29 cellular contexts compared by ENCODE assay signal in genomic region chr6:56685102-56685733, GRCh38. TPM values are rescaled to one million over a fixed set of nuclear protein-coding genes. Genes with fewer than 3 reads are reported as not detected.
DNase-seq lines count a peak whose midpoint lies in the region; ATAC-seq and TF ChIP-seq lines count a peak whose summit lies in the region.
"Had no signal": no experiment of that assay in that cellular context is flagged by ENCODE, and none has a peak within 500 bp of the region (broad histone marks: within the 10 kb centered on the region; RNA-seq: fewer than 3 reads in every experiment).

No MANE protein-coding gene starts in this region.

- no peaks in the 10 kb centered on the region for H3K9me3 Mint-ChIP-seq in stimulated activated naive B cell treated with anti-CD40 and anti-IgM and Interleukin-4, amounts not matched to agents 10 μg/mL and 1 μg/mL and 100 μg/mL, for 72 hours
- H3K9me3 Mint-ChIP-seq: dendritic cell treated with granulocyte-macrophage colony-stimulating factor and Interleukin-4, amounts not matched to agents 40 ng/mL and 50 ng/mL, for 4 days; natural killer cell treated with Interleukin-12 subunit alpha and Interleukin-12 subunit beta and Interleukin-15 and Interleukin-18, amount 100 ng/mL, for 72 hours had no signal

- H3K27me3 ChIP-seq in right atrium auricular region (no peaks in the 10 kb centered on the region), RWPE2 (ENCODE audit: insufficient read depth, poor library complexity, severe bottlenecking) (no peaks in the 10 kb centered on the region), right lobe of liver (no peaks in the 10 kb centered on the region)
- H3K27me3 ChIP-seq: testis, vagina had no signal

- no peaks in the 10 kb centered on the region for H3K36me3 Mint-ChIP-seq in stimulated activated naive B cell treated with anti-CD40 and anti-IgM and Interleukin-4, amounts not matched to agents 10 μg/mL and 1 μg/mL and 100 μg/mL, for 72 hours
- H3K36me3 Mint-ChIP-seq: activated CD8-positive, alpha-beta memory T cell treated with anti-CD3 and anti-CD28 coated beads, Interleukin-2, amount 10 ng/mL, durations not matched to agents 7 days and 5 days; IgD-negative memory B cell; natural killer cell treated with Interleukin-12 subunit alpha and Interleukin-12 subunit beta and Interleukin-15 and Interleukin-18, amount 100 ng/mL, for 72 hours had no signal

- H3K27me3 Mint-ChIP-seq in stimulated activated naive B cell treated with anti-CD40 and anti-IgM and Interleukin-4, amounts not matched to agents 10 μg/mL and 1 μg/mL and 100 μg/mL, for 72 hours: no peaks in the 10 kb centered on the region
- H3K27me3 Mint-ChIP-seq: dendritic cell treated with granulocyte-macrophage colony-stimulating factor and Interleukin-4, amounts not matched to agents 40 ng/mL and 50 ng/mL, for 4 days had no signal

- intact Hi-C loops in left ventricle myocardium superior (cut with micrococcal nuclease) (no loop called here), right lobe of liver (cut with DNase I) (no loop called here)

- no peak overlapping the region for H3K27ac Mint-ChIP-seq in stimulated activated naive B cell treated with anti-CD40 and anti-IgM and Interleukin-4, amounts not matched to agents 10 μg/mL and 1 μg/mL and 100 μg/mL, for 72 hours
- H3K27ac Mint-ChIP-seq: activated CD8-positive, alpha-beta memory T cell treated with anti-CD3 and anti-CD28 coated beads, Interleukin-2, amount 10 ng/mL, durations not matched to agents 7 days and 5 days; dendritic cell treated with granulocyte-macrophage colony-stimulating factor and Interleukin-4, amounts not matched to agents 40 ng/mL and 50 ng/mL, for 4 days; IgD-negative memory B cell; natural killer cell treated with Interleukin-12 subunit alpha and Interleukin-12 subunit beta and Interleukin-15 and Interleukin-18, amount 100 ng/mL, for 72 hours had no signal

- H3K4me3 ChIP-seq in right atrium auricular region: no peak overlapping the region
- H3K4me3 ChIP-seq in RWPE2 (ENCODE audit: severe bottlenecking): no peak overlapping the region
- no peak overlapping the region for H3K4me3 ChIP-seq in right lobe of liver
- H3K4me3 ChIP-seq: SK-N-MC, testis, vagina had no signal

- WGBS in right lobe of liver (ENCODE audit: insufficient coverage, low coverage, low lambda C conversion rate, missing lambda C conversion rate): 32% methylated on average over 8 of the region's 8 CpGs

- H3K27ac ChIP-seq in right atrium auricular region (peak overlapping the region; percentile 79 to 89), RWPE2 (ENCODE audit: poor library complexity, severe bottlenecking) (peak overlapping the region; percentile 78), right lobe of liver (peak overlapping the region; percentile 87 to 92 (median 91))
- H3K27ac ChIP-seq: SK-N-MC, testis, vagina had no signal

- H3K36me3 ChIP-seq in right atrium auricular region: no peaks in the 10 kb centered on the region
- H3K36me3 ChIP-seq in RWPE2 (ENCODE audit: low read depth): 0 out of 2 replicates have a peak, but pooled peaks cover 6% of the 10 kb centered on the region
- H3K36me3 ChIP-seq in right lobe of liver: no peaks in the 10 kb centered on the region
- H3K36me3 ChIP-seq: vagina had no signal

- TF ChIP-seq CTCF in right atrium auricular region (IDR thresholded peaks at IDR 0.05) (no peak), RWPE2 (IDR thresholded peaks at IDR 0.05; ENCODE audit: poor library complexity, severe bottlenecking) (no peak), right lobe of liver (IDR thresholded peaks at IDR 0.05) (no peak)

- no peak overlapping the region for H3K4me3 Mint-ChIP-seq in stimulated activated naive B cell treated with anti-CD40 and anti-IgM and Interleukin-4, amounts not matched to agents 10 μg/mL and 1 μg/mL and 100 μg/mL, for 72 hours
- H3K4me3 Mint-ChIP-seq: activated CD8-positive, alpha-beta memory T cell treated with anti-CD3 and anti-CD28 coated beads, Interleukin-2, amount 10 ng/mL, durations not matched to agents 7 days and 5 days; dendritic cell treated with granulocyte-macrophage colony-stimulating factor and Interleukin-4, amounts not matched to agents 40 ng/mL and 50 ng/mL, for 4 days; IgD-negative memory B cell; natural killer cell treated with Interleukin-12 subunit alpha and Interleukin-12 subunit beta and Interleukin-15 and Interleukin-18, amount 100 ng/mL, for 72 hours had no signal

- DNase-seq in right atrium auricular region (ENCODE audit: low spot score) (no peak), left ventricle myocardium superior (no peak), RWPE2 (ENCODE audit: low spot score) (no peak), right lobe of liver (no peak), anterior cingulate cortex (lab: John Stamatoyannopoulos, UW) (no peak), RKO (ENCODE audit: low spot score) (no peak)
- no peak for DNase-seq in stimulated activated naive B cell treated with anti-CD40 and anti-IgM and Interleukin-4, amounts not matched to agents 10 μg/mL and 1 μg/mL and 100 μg/mL, for 72 hours
- DNase-seq: activated CD4-positive, alpha-beta T cell treated with anti-CD3 and anti-CD28 coated beads, Interleukin-2, amount 50 U/mL, for 4 hours; activated CD8-positive, alpha-beta memory T cell treated with anti-CD3 and anti-CD28 coated beads, Interleukin-2, amount 10 ng/mL, durations not matched to agents 7 days and 5 days; activated T-cell treated with anti-CD3 and anti-CD28 coated beads, Interleukin-2, amount 50 U/mL, for 48 hours; central memory CD4-positive, alpha-beta T cell; erythroblast; HCEC 1CT; head of caudate nucleus; NCI-H1048; NCI-H82; occipital lobe; RPMI8226; stimulated activated CD4-positive, alpha-beta T cell treated with anti-CD3 and anti-CD28 coated beads, Interleukin-1b, Interleukin-23, amount 100 ng/mL, for 48 hours; stimulated activated naive CD8-positive, alpha-beta T cell treated with anti-CD3 and anti-CD28 coated beads, Interleukin-15, Interleukin-2, amounts not matched to agents 100 U/mL and 50 U/mL, for 24 hours; T-helper 1 cell; testis had no signal

- H3K9me3 ChIP-seq in right atrium auricular region (no peaks in the 10 kb centered on the region), RWPE2 (ENCODE audit: severe bottlenecking) (no peaks in the 10 kb centered on the region), right lobe of liver (no peaks in the 10 kb centered on the region)
- H3K9me3 ChIP-seq: testis, vagina had no signal

- no peak for TF ChIP-seq POLR2A in right lobe of liver (IDR thresholded peaks at IDR 0.05)

- no peak for ATAC-seq in left ventricle myocardium superior
- no peak for ATAC-seq in RWPE2 (ENCODE audit: low read depth)
- ATAC-seq in right lobe of liver: peak; percentile 30 to 70 (median 64)
- ATAC-seq in HG02759 (IDR thresholded peaks at IDR 0.05; ENCODE audit: unreplicated experiment): no peak
- ATAC-seq in stimulated activated naive B cell treated with anti-CD40 and anti-IgM and Interleukin-4, amounts not matched to agents 10 μg/mL and 1 μg/mL and 100 μg/mL, for 72 hours (replicated peaks): no peak
- ATAC-seq: activated CD4-positive, CD25-positive, alpha-beta regulatory T cell treated with anti-CD3 and anti-CD28 coated beads, Interleukin-2, amount 50 U/mL, for 24 hours; activated CD8-positive, alpha-beta memory T cell treated with anti-CD3 and anti-CD28 coated beads, Interleukin-2, amount 10 ng/mL, durations not matched to agents 7 days and 5 days; natural killer cell treated with Interleukin-12 subunit alpha and Interleukin-12 subunit beta and Interleukin-15 and Interleukin-18, amount 100 ng/mL, for 72 hours; stimulated activated naive CD8-positive, alpha-beta T cell treated with anti-CD3 and anti-CD28 coated beads, Interleukin-15, Interleukin-2, amounts not matched to agents 100 U/mL and 50 U/mL, for 24 hours had no signal

- H3K4me1 Mint-ChIP-seq in stimulated activated naive B cell treated with anti-CD40 and anti-IgM and Interleukin-4, amounts not matched to agents 10 μg/mL and 1 μg/mL and 100 μg/mL, for 72 hours: no peaks in the 10 kb centered on the region
- H3K4me1 Mint-ChIP-seq: activated CD8-positive, alpha-beta memory T cell treated with anti-CD3 and anti-CD28 coated beads, Interleukin-2, amount 10 ng/mL, durations not matched to agents 7 days and 5 days had no signal

- H3K4me1 ChIP-seq in right atrium auricular region: peaks cover 0 to 59% of the 10 kb centered on the region in 2 donors
- H3K4me1 ChIP-seq in RWPE2 (ENCODE audit: insufficient read depth, poor library complexity, severe bottlenecking): peaks cover 40% of the 10 kb centered on the region
- H3K4me1 ChIP-seq in right lobe of liver: peaks cover 0 to 66% (median 14%) of the 10 kb centered on the region in 4 donors
- H3K4me1 ChIP-seq: testis had no signal

RNA-seq across cellular contexts. Expression of gene DST, which starts 42.5 kb away (rescaled TPM):
- total RNA-seq in right atrium auricular region (100 to 1,000 TPM; 257 to 285 TPM), left ventricle myocardium superior (225 TPM), right lobe of liver (100 to 1,000 TPM in 5 of 6 experiments, 10 to 100 TPM in 1; 92.1 to 207 (median 156) TPM)

Comparison
In these comparisons a context has a peak if more than half of its experiments do, and no peak if none do; other contexts are left out.
1. ATAC-seq: peak in right lobe of liver (4 of 4); none in left ventricle myocardium superior (single experiment), RWPE2 (single experiment), HG02759 (single experiment) and stimulated activated naive B cell treated with anti-CD40 and anti-IgM and Interleukin-4, amounts not matched to agents 10 μg/mL and 1 μg/mL and 100 μg/mL, for 72 hours (0 of 2).
2. Peak in every context shown above with its lines, with median percentiles within 50 percentile points of each other: H3K27ac ChIP-seq.